Comparison of ENCODE assay signal across 29 cellular contexts in the genomic region with DNA sequence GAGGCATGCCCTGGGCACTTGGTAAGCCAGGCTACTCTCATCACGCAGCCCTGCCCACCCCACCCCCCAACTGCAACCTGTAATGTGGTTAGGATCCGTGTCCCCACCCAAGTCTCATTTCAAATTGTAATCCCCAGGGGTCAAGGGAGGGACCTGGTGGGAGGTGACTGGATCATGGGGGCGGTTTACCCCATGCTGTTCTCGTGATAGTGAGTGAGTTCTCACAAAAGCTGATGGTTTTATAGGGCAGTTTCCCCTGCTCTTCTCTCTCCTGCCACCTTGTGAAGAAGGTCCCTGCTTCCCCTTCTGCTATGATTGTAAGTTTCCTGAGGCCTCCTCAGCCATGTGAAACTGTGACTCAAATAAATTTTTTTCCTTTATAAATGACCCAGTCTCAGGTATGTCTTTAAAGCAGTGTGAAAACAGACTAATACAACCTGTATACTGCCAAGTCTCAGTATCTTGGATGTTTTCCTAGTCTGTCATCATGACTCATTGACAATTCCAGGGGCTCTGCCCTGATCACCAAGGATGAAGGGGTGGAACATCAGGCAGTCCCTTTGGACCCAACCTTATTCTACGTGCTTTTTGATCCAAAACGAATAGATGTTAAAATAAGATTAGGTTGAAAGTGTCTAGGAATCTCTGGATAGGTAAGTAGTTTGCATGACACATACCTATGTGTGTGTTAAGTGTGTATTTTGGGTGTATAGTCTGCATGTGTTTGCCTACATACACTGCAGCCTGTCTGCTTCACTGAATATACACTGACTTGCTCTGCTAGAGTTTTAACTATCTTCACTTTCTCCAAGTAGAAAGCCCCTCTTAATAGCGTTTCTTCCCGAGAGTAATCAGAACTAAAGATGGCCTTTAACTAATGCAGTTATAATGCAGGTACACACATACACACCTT.
DNase-seq lines count a peak whose midpoint lies in the region; ATAC-seq, FAIRE-seq and TF ChIP-seq lines count a peak whose summit lies in the region.
"Had no signal": no experiment of that assay in that cellular context is flagged by ENCODE, and none has a peak within 500 bp of the region (broad histone marks: within the 10 kb centered on the region; RNA-seq: fewer than 3 reads in every experiment).

No MANE protein-coding gene starts in this region.

- 84% methylated on average over 8 of the region's 8 CpGs; no CpG with 5 or more reads in 1 of the 2 experiments for WGBS in H1 (ENCODE audit: extremely low coverage in 1 of 2, insufficient coverage in 1 of 2, insufficient read length in 1 of 2, insufficient replicate concordance in 2 of 2, low coverage in 1 of 2, low lambda C conversion rate in 2 of 2, missing lambda C conversion rate in 1 of 2), 2 experiments
- no CpG with 5 or more reads among the region's 8 CpGs for WGBS in neuronal stem cell (ENCODE audit: extremely low coverage in 2 of 2, insufficient read length in 2 of 2, insufficient replicate concordance in 1 of 2), 2 donors

- peak; percentile 38 for DNase-seq in AG20443 (ENCODE audit: low spot score)
- DNase-seq in MG63 = peak; percentile 11
- DNase-seq in H1 (ENCODE audit: low read depth in 1 of 2, low spot score in 2 of 2) = no peak
- DNase-seq in neuronal stem cell (ENCODE audit: low spot score) = no peak
- no peak for DNase-seq in stimulated activated naive B cell treated with anti-CD40 and anti-IgM and Interleukin-4, amounts not matched to agents 10 μg/mL and 1 μg/mL and 100 μg/mL, for 72 hours
- no peak for DNase-seq in NCI-H524 treated with DMSO at 0.1 percent for 48 hours (lab: John Stamatoyannopoulos, UW)
- DNase-seq in CD4-positive, alpha-beta T cell = no peak
- DNase-seq in superior temporal gyrus (ENCODE audit: extremely low spot score) = no peak
- DNase-seq: activated CD8-positive, alpha-beta T cell treated with anti-CD3 and anti-CD28 coated beads for 36 hours; activated T-cell treated with anti-CD3 and anti-CD28 coated beads, Interleukin-2, amount 50 U/mL, for 72 hours; CD4-positive, CD25-positive, alpha-beta regulatory T cell; colonic mucosa; DMS79; foreskin melanocyte; left cardiac atrium; NCI-H526 treated with DMSO at 0.1 percent for 48 hours; SIG-M5; stimulated activated CD4-positive, alpha-beta T cell treated with anti-CD3 and anti-CD28 coated beads, Interleukin-4, amount 100 ng/mL, for 1 hour; T-helper 2 cell; uterus had no signal

- no peak for TF ChIP-seq POLR2A in H1 (IDR thresholded peaks at IDR 0.05; ENCODE audit: control extremely low read depth in 1 of 2, low read depth in 2 of 2, low read length in 2 of 2)

- H2BK5ac ChIP-seq in H1 (ENCODE audit: low read depth, low read length) = 0 out of 2 replicates have a peak overlapping the region, but pooled peaks have one; percentile 6
- H2BK5ac ChIP-seq in neuronal stem cell (ENCODE audit: low read length) = no peak overlapping the region

- H3K79me2 ChIP-seq in H1 (ENCODE audit: control insufficient read depth in 1 of 2, insufficient read depth in 2 of 2, low read length in 2 of 2) = no peaks in the 10 kb centered on the region

- H3K4me2 ChIP-seq in H1 (ENCODE audit: insufficient read depth in 1 of 2, low read depth in 2 of 2, low read length in 2 of 2) (no peak overlapping the region), neuronal stem cell (ENCODE audit: insufficient read depth, low read length, poor library complexity, severe bottlenecking) (no peak overlapping the region)
- H3K4me2 ChIP-seq: KMS-11 had no signal

- H3K27me3 ChIP-seq in MG63 (no peaks in the 10 kb centered on the region), H1 (replicated peaks in 1 of 4; ENCODE audit: control insufficient read depth in 3 of 4, extremely low read depth in 1 of 4, insufficient read depth in 3 of 4, low read length in 3 of 4) (no peaks in the 10 kb centered on the region), neuronal stem cell (ENCODE audit: control insufficient read depth in 3 of 3, insufficient read depth in 3 of 3, low read depth in 1 of 3, low read length in 3 of 3) (peaks cover 0 to 34% (median 0%) of the 10 kb centered on the region in 3 experiments)
- no peaks in the 10 kb centered on the region for H3K27me3 ChIP-seq in CD4-positive, alpha-beta T cell (ENCODE audit: control insufficient read depth, insufficient read depth, low read length)
- H3K27me3 ChIP-seq: colonic mucosa, uterus had no signal

- H2AK5ac ChIP-seq in H1 (ENCODE audit: low read depth, low read length) (no peak overlapping the region), neuronal stem cell (ENCODE audit: low read depth, low read length) (no peak overlapping the region)

- no peak overlapping the region for H3K27ac Mint-ChIP-seq in stimulated activated naive B cell treated with anti-CD40 and anti-IgM and Interleukin-4, amounts not matched to agents 10 μg/mL and 1 μg/mL and 100 μg/mL, for 72 hours
- no peak overlapping the region for H3K27ac Mint-ChIP-seq in CD4-positive, alpha-beta T cell
- H3K27ac Mint-ChIP-seq: activated CD8-positive, alpha-beta T cell treated with anti-CD3 and anti-CD28 coated beads for 36 hours; activated naive CD4-positive, alpha-beta T cell treated with anti-CD3 and anti-CD28 coated beads, Interleukin-2, amount 50 U/mL, for 72 hours; activated T-cell treated with anti-CD3 and anti-CD28 coated beads, Interleukin-2, amount 50 U/mL, for 72 hours; CD4-positive, CD25-positive, alpha-beta regulatory T cell; mesothelial cell of epicardium; natural killer cell treated with Interleukin-12 subunit alpha and Interleukin-12 subunit beta and Interleukin-15 and Interleukin-18, amount 100 ng/mL, for 72 hours; WTC11 had no signal

- no peaks in the 10 kb centered on the region for H3K36me3 ChIP-seq in MG63
- no peaks in the 10 kb centered on the region for H3K36me3 ChIP-seq in H1 (ENCODE audit: control insufficient read depth in 2 of 4, insufficient read depth in 4 of 4, low read length in 3 of 4)
- H3K36me3 ChIP-seq in neuronal stem cell (replicated peaks in 1 of 2; ENCODE audit: control insufficient read depth in 2 of 2, insufficient read depth in 2 of 2, low read length in 2 of 2) = no peaks in the 10 kb centered on the region
- H3K36me3 ChIP-seq: colonic mucosa, prostate gland, uterus had no signal

- peaks cover 10 to 14% of the 10 kb centered on the region in 2 donors for H3K27me3 Mint-ChIP-seq in stimulated activated naive B cell treated with anti-CD40 and anti-IgM and Interleukin-4, amounts not matched to agents 10 μg/mL and 1 μg/mL and 100 μg/mL, for 72 hours
- H3K27me3 Mint-ChIP-seq in CD4-positive, alpha-beta T cell = peaks cover 7% of the 10 kb centered on the region

- H4K20me1 ChIP-seq in H1 (replicated peaks in 1 of 2; ENCODE audit: control insufficient read depth in 1 of 2, insufficient read depth in 2 of 2, low read length in 2 of 2) = no peaks in the 10 kb centered on the region

- H3K27ac ChIP-seq in H1 (ENCODE audit: low read depth, low read length) (no peak overlapping the region), neuronal stem cell (replicated peaks; ENCODE audit: low read length) (no peak overlapping the region)
- no peak overlapping the region for H3K27ac ChIP-seq in CD4-positive, alpha-beta T cell (ENCODE audit: low read depth, low read length)
- H3K27ac ChIP-seq: colonic mucosa, KMS-11, prostate gland, uterus had no signal

- H3K56ac ChIP-seq in H1 (replicated peaks; ENCODE audit: insufficient read length, low read depth, low read length) = no peak overlapping the region

- no peak overlapping the region for H2BK20ac ChIP-seq in H1 (ENCODE audit: low read length)

- peaks cover 3 to 14% (median 10%) of the 10 kb centered on the region in 4 experiments; a peak in 6 of 7 replicates for H3K4me1 ChIP-seq in H1 (replicated peaks in 1 of 4; ENCODE audit: control insufficient read depth in 3 of 4, insufficient read depth in 4 of 4, low read length in 3 of 4)
- peaks cover 0 to 5% of the 10 kb centered on the region in 2 donors for H3K4me1 ChIP-seq in neuronal stem cell (ENCODE audit: control insufficient read depth in 2 of 2, insufficient read depth in 1 of 2, low read depth in 1 of 2, low read length in 2 of 2)
- H3K4me1 ChIP-seq: colonic mucosa, prostate gland, uterus had no signal

- no peak for TF ChIP-seq EP300 in H1 (IDR thresholded peaks at IDR 0.05; ENCODE audit: borderline replicate concordance in 1 of 2, low read depth in 2 of 2, low read length in 2 of 2)

- no peak overlapping the region for H4K91ac ChIP-seq in H1 (replicated peaks; ENCODE audit: insufficient read length, low read length)
- no peak overlapping the region for H4K91ac ChIP-seq in neuronal stem cell (ENCODE audit: low read depth, low read length, poor library complexity)

- TF ChIP-seq RAD21 in H1 (IDR thresholded peaks at IDR 0.05 in 1 of 2, conservative IDR thresholded peaks at IDR 0.05 in 1 of 2; ENCODE audit: low read depth in 2 of 2, low read length in 2 of 2) = no peak

- H3K4ac ChIP-seq in H1 (replicated peaks; ENCODE audit: insufficient read length, low read depth, low read length) = no peak overlapping the region
- no peak overlapping the region for H3K4ac ChIP-seq in neuronal stem cell (ENCODE audit: low read length)

- peaks cover 0 to 3% of the 10 kb centered on the region in 2 donors for H3K9me3 Mint-ChIP-seq in stimulated activated naive B cell treated with anti-CD40 and anti-IgM and Interleukin-4, amounts not matched to agents 10 μg/mL and 1 μg/mL and 100 μg/mL, for 72 hours
- no peaks in the 10 kb centered on the region for H3K9me3 Mint-ChIP-seq in CD4-positive, alpha-beta T cell
- H3K9me3 Mint-ChIP-seq: activated CD8-positive, alpha-beta T cell treated with anti-CD3 and anti-CD28 coated beads for 36 hours; activated naive CD4-positive, alpha-beta T cell treated with anti-CD3 and anti-CD28 coated beads, Interleukin-2, amount 50 U/mL, for 72 hours; activated T-cell treated with anti-CD3 and anti-CD28 coated beads, Interleukin-2, amount 50 U/mL, for 72 hours; brain; CD4-positive, CD25-positive, alpha-beta regulatory T cell; mesothelial cell of epicardium; natural killer cell treated with Interleukin-12 subunit alpha and Interleukin-12 subunit beta and Interleukin-15 and Interleukin-18, amount 100 ng/mL, for 72 hours; WTC11 had no signal

- CTCF ChIA-PET in H1 (lab: Charles Lee; ENCODE audit: partially characterized antibody) = interaction anchor here (0.6 to 3.4 kb wide), 4 partner anchors 16 to 451 kb away, joined by 3 to 17 read pairs (median 4); no protein-coding TSS in a partner anchor
- CTCF ChIA-PET in CD4-positive, alpha-beta T cell (lab: Charles Lee) = no interaction called here

- H2AFZ ChIP-seq in H1 (ENCODE audit: low read length) = no peak overlapping the region
- H2AFZ ChIP-seq in neuronal stem cell (ENCODE audit: low read length) = no peak overlapping the region

- no peak overlapping the region for H4K5ac ChIP-seq in H1 (ENCODE audit: insufficient read length, low read depth, low read length)

- FAIRE-seq in H1 (lab: Jason Lieb, UNC) = no peak
- FAIRE-seq: endometrium had no signal

- ATAC-seq in stimulated activated naive B cell treated with anti-CD40 and anti-IgM and Interleukin-4, amounts not matched to agents 10 μg/mL and 1 μg/mL and 100 μg/mL, for 72 hours (replicated peaks) = no peak
- ATAC-seq in CD4-positive, alpha-beta T cell (ENCODE audit: poor library complexity) = no peak
- ATAC-seq: activated CD8-positive, alpha-beta T cell treated with anti-CD3 and anti-CD28 coated beads for 36 hours; activated naive CD4-positive, alpha-beta T cell treated with anti-CD3 and anti-CD28 coated beads, Interleukin-2, amount 50 U/mL, for 72 hours; activated T-cell treated with anti-CD3 and anti-CD28 coated beads, Interleukin-2, amount 50 U/mL, for 72 hours; natural killer cell treated with Interleukin-12 subunit alpha and Interleukin-12 subunit beta and Interleukin-15 and Interleukin-18, amount 100 ng/mL, for 72 hours; WTC11 had no signal

- H2BK12ac ChIP-seq in H1 (ENCODE audit: low read depth, low read length) (no peak overlapping the region), neuronal stem cell (ENCODE audit: low read length) (no peak overlapping the region)

- H3K4me3 Mint-ChIP-seq in stimulated activated naive B cell treated with anti-CD40 and anti-IgM and Interleukin-4, amounts not matched to agents 10 μg/mL and 1 μg/mL and 100 μg/mL, for 72 hours = no peak overlapping the region
- no peak overlapping the region for H3K4me3 Mint-ChIP-seq in CD4-positive, alpha-beta T cell
- H3K4me3 Mint-ChIP-seq: activated CD8-positive, alpha-beta T cell treated with anti-CD3 and anti-CD28 coated beads for 36 hours; activated T-cell treated with anti-CD3 and anti-CD28 coated beads, Interleukin-2, amount 50 U/mL, for 72 hours; brain; CD4-positive, CD25-positive, alpha-beta regulatory T cell; mesothelial cell of epicardium; natural killer cell treated with Interleukin-12 subunit alpha and Interleukin-12 subunit beta and Interleukin-15 and Interleukin-18, amount 100 ng/mL, for 72 hours; WTC11 had no signal

- H3K23ac ChIP-seq in H1 (ENCODE audit: insufficient read length) (no peak overlapping the region), neuronal stem cell (ENCODE audit: low read depth, low read length, poor library complexity) (no peak overlapping the region)

- no peaks in the 10 kb centered on the region for H3K9me3 ChIP-seq in MG63
- H3K9me3 ChIP-seq in H1 (ENCODE audit: insufficient read depth in 2 of 2, low read depth in 1 of 2, low read length in 1 of 2) = no peaks in the 10 kb centered on the region
- H3K9me3 ChIP-seq in neuronal stem cell (replicated peaks in 1 of 2; ENCODE audit: control insufficient read depth in 2 of 2, insufficient read depth in 1 of 2, low read depth in 1 of 2, low read length in 2 of 2) = no peaks in the 10 kb centered on the region
- no peaks in the 10 kb centered on the region for H3K9me3 ChIP-seq in CD4-positive, alpha-beta T cell (ENCODE audit: control insufficient read depth, low read length)
- H3K9me3 ChIP-seq: colonic mucosa, prostate gland, uterus had no signal

- no peak overlapping the region for H3K4me3 ChIP-seq in MG63
- no peak overlapping the region for H3K4me3 ChIP-seq in H1 (ENCODE audit: extremely low read depth in 1 of 4, insufficient read depth in 2 of 4, low read depth in 3 of 4, low read length in 4 of 4)
- H3K4me3 ChIP-seq in neuronal stem cell (ENCODE audit: low read length in 2 of 2) = no peak overlapping the region
- H3K4me3 ChIP-seq: colonic mucosa, prostate gland, skin epidermis, uterus had no signal

- no peaks in the 10 kb centered on the region for H3K79me1 ChIP-seq in H1 (ENCODE audit: low read depth, low read length)
- H3K79me1 ChIP-seq in neuronal stem cell (ENCODE audit: low read depth, low read length) = no peaks in the 10 kb centered on the region

- H2BK15ac ChIP-seq in H1 (ENCODE audit: low read length) (no peak overlapping the region), neuronal stem cell (ENCODE audit: low read length) (no peak overlapping the region)

- intact Hi-C loops in CD4-positive, alpha-beta T cell (cut with DNase I, micrococcal nuclease) = no loop called here

- H2BK120ac ChIP-seq in H1 (replicated peaks; ENCODE audit: low read depth, low read length) = no peak overlapping the region
- H2BK120ac ChIP-seq in neuronal stem cell (ENCODE audit: low read depth, low read length) = no peak overlapping the region

- no peaks in the 10 kb centered on the region for H3K36me3 Mint-ChIP-seq in stimulated activated naive B cell treated with anti-CD40 and anti-IgM and Interleukin-4, amounts not matched to agents 10 μg/mL and 1 μg/mL and 100 μg/mL, for 72 hours
- no peaks in the 10 kb centered on the region for H3K36me3 Mint-ChIP-seq in CD4-positive, alpha-beta T cell (ENCODE audit: low read depth)
- H3K36me3 Mint-ChIP-seq: activated naive CD4-positive, alpha-beta T cell treated with anti-CD3 and anti-CD28 coated beads, Interleukin-2, amount 50 U/mL, for 72 hours; brain; CD4-positive, CD25-positive, alpha-beta regulatory T cell; mesothelial cell of epicardium; natural killer cell treated with Interleukin-12 subunit alpha and Interleukin-12 subunit beta and Interleukin-15 and Interleukin-18, amount 100 ng/mL, for 72 hours; WTC11 had no signal

- H3K9ac ChIP-seq in H1 (replicated peaks in 1 of 4; ENCODE audit: extremely low read depth in 1 of 4, low read depth in 3 of 4, low read length in 3 of 4) (no peak overlapping the region), neuronal stem cell (ENCODE audit: low read depth, low read length, poor library complexity) (no peak overlapping the region)
- H3K9ac ChIP-seq: KMS-11 had no signal

- H4K8ac ChIP-seq in H1 (ENCODE audit: extremely low read depth, insufficient read depth, low read length) = no peak overlapping the region
- no peak overlapping the region for H4K8ac ChIP-seq in neuronal stem cell (ENCODE audit: low read depth, low read length)

- TF ChIP-seq CTCF in H1 (IDR thresholded peaks at IDR 0.05; ENCODE audit: control extremely low read depth in 1 of 3, insufficient read depth in 1 of 3, low read depth in 1 of 3, low read length in 3 of 3) = no peak
- TF ChIP-seq CTCF in CD4-positive, alpha-beta T cell (IDR thresholded peaks at IDR 0.05) = no peak

- H3K18ac ChIP-seq in H1 (ENCODE audit: extremely low read depth, low read length) (no peak overlapping the region), neuronal stem cell (ENCODE audit: low read length) (peak overlapping the region; percentile 72)

- H3K23me2 ChIP-seq in H1 (ENCODE audit: low read depth, low read length) = no peaks in the 10 kb centered on the region; the same call in 1 of the 2 replicates

- H3K4me1 Mint-ChIP-seq in stimulated activated naive B cell treated with anti-CD40 and anti-IgM and Interleukin-4, amounts not matched to agents 10 μg/mL and 1 μg/mL and 100 μg/mL, for 72 hours = no peaks in the 10 kb centered on the region
- no peaks in the 10 kb centered on the region for H3K4me1 Mint-ChIP-seq in CD4-positive, alpha-beta T cell (ENCODE audit: low read depth)
- H3K4me1 Mint-ChIP-seq: CD4-positive, CD25-positive, alpha-beta regulatory T cell had no signal

- POLR2A ChIA-PET in H1 (lab: Charles Lee; ENCODE audit: partially characterized antibody) = interaction anchor here (0.9 kb wide), 1 partner anchor 11 kb away, joined by 3 read pairs; no protein-coding TSS in a partner anchor
- POLR2A ChIA-PET in CD4-positive, alpha-beta T cell (lab: Charles Lee) = no interaction called here

- H3K14ac ChIP-seq in H1 (ENCODE audit: insufficient read length) = no peak overlapping the region
- no peak overlapping the region for H3K14ac ChIP-seq in neuronal stem cell (ENCODE audit: low read length)

Comparison
In these comparisons a context has a peak if more than half of its experiments do, and no peak if none do; other contexts are left out.
1. DNase-seq: peak in AG20443 (single experiment) and MG63 (single experiment); none in H1 (0 of 2), neuronal stem cell (single experiment), stimulated activated naive B cell treated with anti-CD40 and anti-IgM and Interleukin-4, amounts not matched to agents 10 μg/mL and 1 μg/mL and 100 μg/mL, for 72 hours (single experiment), NCI-H524 treated with DMSO at 0.1 percent for 48 hours (single experiment), CD4-positive, alpha-beta T cell (0 of 10) and superior temporal gyrus (single experiment).